Comparison of ENCODE assay signal across 18 cellular contexts in genomic region chr5:93382188-93382587, GRCh38.
"Had no signal": no experiment of that assay in that cellular context is flagged by ENCODE, and none has a peak within 500 bp of the region (broad histone marks: within the 10 kb centered on the region; RNA-seq: fewer than 3 reads in every experiment).

No MANE protein-coding gene starts in this region.

- H3K4me3 Mint-ChIP-seq: activated CD4-positive, alpha-beta memory T cell treated with anti-CD3 and anti-CD28 coated beads for 36 hours; activated naive CD4-positive, alpha-beta T cell treated with anti-CD3 and anti-CD28 coated beads, Interleukin-2, amount 10 ng/mL, durations not matched to agents 7 days and 5 days; activated T-cell treated with anti-CD3 and anti-CD28 coated beads, Interleukin-2, amount 50 U/mL, for 24 hours; effector memory CD8-positive, alpha-beta T cell; natural killer cell had no signal

- H3K4me1 Mint-ChIP-seq: activated naive CD4-positive, alpha-beta T cell treated with anti-CD3 and anti-CD28 coated beads, Interleukin-2, amount 10 ng/mL, durations not matched to agents 7 days and 5 days; natural killer cell had no signal

- H3K27ac ChIP-seq: ascending aorta, epithelial cell of prostate, psoas muscle, right lobe of liver, spleen, stomach, testis, upper lobe of right lung had no signal

- H3K9me3 Mint-ChIP-seq: activated CD4-positive, alpha-beta memory T cell treated with anti-CD3 and anti-CD28 coated beads for 36 hours; activated naive CD4-positive, alpha-beta T cell treated with anti-CD3 and anti-CD28 coated beads, Interleukin-2, amount 10 ng/mL, durations not matched to agents 7 days and 5 days; activated T-cell treated with anti-CD3 and anti-CD28 coated beads, Interleukin-2, amount 50 U/mL, for 24 hours had no signal

- H3K27me3 Mint-ChIP-seq: activated CD4-positive, alpha-beta memory T cell treated with anti-CD3 and anti-CD28 coated beads for 36 hours; activated naive CD4-positive, alpha-beta T cell treated with anti-CD3 and anti-CD28 coated beads, Interleukin-2, amount 10 ng/mL, durations not matched to agents 7 days and 5 days; activated T-cell treated with anti-CD3 and anti-CD28 coated beads, Interleukin-2, amount 50 U/mL, for 24 hours; effector memory CD8-positive, alpha-beta T cell had no signal

- H3K9me3 ChIP-seq: ascending aorta, psoas muscle, right lobe of liver, spleen, stomach, testis, upper lobe of right lung had no signal

- H3K27ac Mint-ChIP-seq: activated CD4-positive, alpha-beta memory T cell treated with anti-CD3 and anti-CD28 coated beads for 36 hours; activated naive CD4-positive, alpha-beta T cell treated with anti-CD3 and anti-CD28 coated beads, Interleukin-2, amount 10 ng/mL, durations not matched to agents 7 days and 5 days; activated T-cell treated with anti-CD3 and anti-CD28 coated beads, Interleukin-2, amount 50 U/mL, for 24 hours; effector memory CD8-positive, alpha-beta T cell; natural killer cell had no signal

- ATAC-seq: effector memory CD8-positive, alpha-beta T cell; left colon; natural killer cell; psoas muscle; right lobe of liver; upper lobe of right lung had no signal

- H3K36me3 Mint-ChIP-seq: activated CD4-positive, alpha-beta memory T cell treated with anti-CD3 and anti-CD28 coated beads for 36 hours; activated naive CD4-positive, alpha-beta T cell treated with anti-CD3 and anti-CD28 coated beads, Interleukin-2, amount 10 ng/mL, durations not matched to agents 7 days and 5 days; natural killer cell had no signal

- DNase-seq: activated CD4-positive, alpha-beta memory T cell treated with anti-CD3 and anti-CD28 coated beads for 36 hours; activated naive CD4-positive, alpha-beta T cell treated with anti-CD3 and anti-CD28 coated beads, Interleukin-2, amount 10 ng/mL, durations not matched to agents 7 days and 5 days; activated T-cell treated with anti-CD3 and anti-CD28 coated beads, Interleukin-2, amount 50 U/mL, for 24 hours; dermis blood vessel endothelial cell; effector memory CD8-positive, alpha-beta T cell; head of caudate nucleus; left colon; natural killer cell; psoas muscle; right lobe of liver; spleen; stomach; T-helper 1 cell; testis; upper lobe of right lung had no signal

- H3K4me1 ChIP-seq: ascending aorta, psoas muscle, right lobe of liver, spleen, stomach, testis, upper lobe of right lung had no signal

- H3K27me3 ChIP-seq: ascending aorta, right lobe of liver, spleen, stomach, testis, upper lobe of right lung had no signal

- H3K36me3 ChIP-seq: ascending aorta, right lobe of liver, spleen, stomach, upper lobe of right lung had no signal

- H3K4me3 ChIP-seq: ascending aorta, lung, psoas muscle, right lobe of liver, spleen, stomach, testis, upper lobe of right lung had no signal
